ENCODE assay signal across 18 cellular contexts in genomic region chr6:107594736-107595135, GRCh38.
"Had no signal": no experiment of that assay in that cellular context is flagged by ENCODE, and none has a peak within 500 bp of the region (broad histone marks: within the 10 kb centered on the region; RNA-seq: fewer than 3 reads in every experiment).

No MANE protein-coding gene starts in this region.

- H3K4me3 ChIP-seq: colonic mucosa, esophagus squamous epithelium, heart right ventricle, transverse colon had no signal

- H3K4me1 ChIP-seq: colonic mucosa, esophagus squamous epithelium, transverse colon had no signal

- H3K36me3 ChIP-seq: colonic mucosa, esophagus squamous epithelium, heart right ventricle, neutrophil, transverse colon had no signal

- H3K27ac ChIP-seq: colonic mucosa, esophagus squamous epithelium, heart right ventricle, neutrophil, transverse colon had no signal

- H3K9me3 ChIP-seq: colonic mucosa, esophagus squamous epithelium, heart right ventricle, neutrophil, transverse colon had no signal

- ATAC-seq: activated CD4-positive, CD25-positive, alpha-beta regulatory T cell treated with anti-CD3 and anti-CD28 coated beads, Interleukin-2, amount 50 U/mL, for 24 hours; T-cell had no signal

- H3K4me3 Mint-ChIP-seq: activated naive CD8-positive, alpha-beta T cell treated with anti-CD3 and anti-CD28 coated beads, Interleukin-2, amount 10 ng/mL, durations not matched to agents 7 days and 5 days; naive B cell; T-cell had no signal

- H3K36me3 Mint-ChIP-seq: activated naive CD8-positive, alpha-beta T cell treated with anti-CD3 and anti-CD28 coated beads, Interleukin-2, amount 10 ng/mL, durations not matched to agents 7 days and 5 days; naive B cell; T-cell had no signal

- H3K4me1 Mint-ChIP-seq: activated naive CD8-positive, alpha-beta T cell treated with anti-CD3 and anti-CD28 coated beads, Interleukin-2, amount 10 ng/mL, durations not matched to agents 7 days and 5 days; T-cell had no signal

- H3K27me3 ChIP-seq: colonic mucosa, esophagus squamous epithelium, heart right ventricle, transverse colon had no signal

- H3K9me3 Mint-ChIP-seq: activated naive CD8-positive, alpha-beta T cell treated with anti-CD3 and anti-CD28 coated beads, Interleukin-2, amount 10 ng/mL, durations not matched to agents 7 days and 5 days; naive B cell; T-cell had no signal

- H3K27ac Mint-ChIP-seq: activated naive CD8-positive, alpha-beta T cell treated with anti-CD3 and anti-CD28 coated beads, Interleukin-2, amount 10 ng/mL, durations not matched to agents 7 days and 5 days; T-cell had no signal

- DNase-seq: activated naive CD4-positive, alpha-beta T cell; activated naive CD8-positive, alpha-beta T cell treated with anti-CD3 and anti-CD28 coated beads, Interleukin-2, amount 10 ng/mL, durations not matched to agents 7 days and 5 days; anterior cingulate cortex; caudate nucleus; colonic mucosa; esophagus squamous epithelium; heart right ventricle; naive B cell; retina; small intestine; stimulated activated CD4-positive, alpha-beta T cell treated with anti-CD3 and anti-CD28 coated beads, Interleukin-4, amount 100 ng/mL, for 24 hours; stimulated activated naive CD4-positive, alpha-beta T cell; substantia nigra; T-cell; T-helper 9 cell; transverse colon had no signal
